In genomic region chr17:62138676-62139121, GRCh38 we compare ENCODE assay signal across 8 cellular contexts.
DNase-seq lines count a peak whose midpoint lies in the region; ATAC-seq and TF ChIP-seq lines count a peak whose summit lies in the region.
"Not testable (repeated sequence)": the region's sequence is repeated elsewhere in the genome, so short reads cannot be mapped to it uniquely, and the experiment has no call there.

No MANE protein-coding gene starts in this region.

- intact Hi-C loops in activated CD4-positive, alpha-beta memory T cell treated with anti-CD3 and anti-CD28 coated beads for 36 hours (cut with micrococcal nuclease); ascending aorta (cut with DNase I); mucosa of descending colon (cut with DNase I, micrococcal nuclease): not testable (repeated sequence)

- CTCF ChIA-PET in activated CD4-positive, alpha-beta memory T cell treated with anti-CD3 and anti-CD28 coated beads for 36 hours (lab: Charles Lee) = interaction anchor here (0.9 kb wide), 1 partner anchor 29 kb away, joined by 3 read pairs; no protein-coding TSS in a partner anchor

- peak; percentile 34 for ATAC-seq in esophagus mucosa
- peak; percentile 22 for ATAC-seq in mucosa of descending colon
- ATAC-seq in stimulated activated naive CD8-positive, alpha-beta T cell treated with anti-CD3 and anti-CD28 coated beads, Interleukin-15, Interleukin-2, amounts not matched to agents 100 U/mL and 50 U/mL, for 24 hours = peak; percentile 34

- H3K36me3 Mint-ChIP-seq in IgD-negative memory B cell; activated CD4-positive, alpha-beta memory T cell treated with anti-CD3 and anti-CD28 coated beads for 36 hours: not testable (repeated sequence)

- POLR2A ChIA-PET in activated CD4-positive, alpha-beta memory T cell treated with anti-CD3 and anti-CD28 coated beads for 36 hours (lab: Charles Lee) = not testable (repeated sequence)

- not testable (repeated sequence) for H3K27ac ChIP-seq in ascending aorta

- DNase-seq in COLO668 (lab: John Stamatoyannopoulos, UW; ENCODE audit: unreplicated experiment) (peak; percentile 41), NCI-H510A (lab: John Stamatoyannopoulos, UW) (peak; percentile 70)
- peak; percentile 37 for DNase-seq in activated CD4-positive, alpha-beta memory T cell treated with anti-CD3 and anti-CD28 coated beads for 36 hours
- not testable (repeated sequence) for DNase-seq in ascending aorta (ENCODE audit: low spot score in 2 of 2); mucosa of descending colon
- peak; percentile 12 for DNase-seq in stimulated activated naive CD8-positive, alpha-beta T cell treated with anti-CD3 and anti-CD28 coated beads, Interleukin-15, Interleukin-2, amounts not matched to agents 100 U/mL and 50 U/mL, for 24 hours

- TF ChIP-seq CTCF in ascending aorta (IDR thresholded peaks at IDR 0.05); mucosa of descending colon (IDR thresholded peaks at IDR 0.05): not testable (repeated sequence)

- not testable (repeated sequence) for H3K4me1 ChIP-seq in ascending aorta; mucosa of descending colon (ENCODE audit: low read depth)

- H3K4me1 Mint-ChIP-seq in IgD-negative memory B cell; activated CD4-positive, alpha-beta memory T cell treated with anti-CD3 and anti-CD28 coated beads for 36 hours (ENCODE audit: low read depth): not testable (repeated sequence)

- peaks cover 23% of the 10 kb centered on the region for H3K27me3 Mint-ChIP-seq in IgD-negative memory B cell
- peaks cover 26% of the 10 kb centered on the region for H3K27me3 Mint-ChIP-seq in activated CD4-positive, alpha-beta memory T cell treated with anti-CD3 and anti-CD28 coated beads for 36 hours

- not testable (repeated sequence) for H3K9me3 Mint-ChIP-seq in IgD-negative memory B cell; activated CD4-positive, alpha-beta memory T cell treated with anti-CD3 and anti-CD28 coated beads for 36 hours

- H3K9me3 ChIP-seq in ascending aorta, mucosa of descending colon: not testable (repeated sequence)

- not testable (repeated sequence) for H3K27ac Mint-ChIP-seq in IgD-negative memory B cell; activated CD4-positive, alpha-beta memory T cell treated with anti-CD3 and anti-CD28 coated beads for 36 hours

- not testable (repeated sequence) for H3K27me3 ChIP-seq in ascending aorta

- not testable (repeated sequence) for H3K36me3 ChIP-seq in ascending aorta; mucosa of descending colon (ENCODE audit: low read depth)

- H3K4me3 Mint-ChIP-seq in IgD-negative memory B cell = peak overlapping the region in 3 of 4 donors; percentile 38 to 63 (median 52)
- peak overlapping the region; percentile 39 for H3K4me3 Mint-ChIP-seq in activated CD4-positive, alpha-beta memory T cell treated with anti-CD3 and anti-CD28 coated beads for 36 hours

- H3K4me3 ChIP-seq in ascending aorta = peak overlapping the region; percentile 39 to 49
- H3K4me3 ChIP-seq in mucosa of descending colon = not testable (repeated sequence)
